15 cellular contexts compared by ENCODE assay signal in genomic region chr17:8744086-8744781, GRCh38. TPM values are rescaled to one million over a fixed set of nuclear protein-coding genes. Genes with fewer than 3 reads are reported as not detected.
DNase-seq lines count a peak whose midpoint lies in the region; ATAC-seq and TF ChIP-seq lines count a peak whose summit lies in the region.
"Had no signal": no experiment of that assay in that cellular context is flagged by ENCODE, and none has a peak within 500 bp of the region (broad histone marks: within the 10 kb centered on the region; RNA-seq: fewer than 3 reads in every experiment).

No MANE protein-coding gene starts in this region.

- intact Hi-C loops in cardiac septum (cut with DNase I): loop anchor here (2.0 to 10.0 kb wide), 2 partner anchors 333 to 359 kb away; partner anchors contain the start of gene RPL26
- intact Hi-C loops in heart right ventricle (cut with DNase I): loop anchor here in 5 of 10 donors (5.0 to 10.0 kb wide), 5 partner anchors 109 to 489 kb away; partner anchors contain the start of gene MYH10 (in 1 of the 5)

- H3K4me1 ChIP-seq in heart right ventricle: peaks cover 0 to 14% (median 5%) of the 10 kb centered on the region in 9 donors

- no peak for ATAC-seq in heart right ventricle
- ATAC-seq in naive B cell (ENCODE audit: low read depth in 2 of 2): no peak
- no peak for ATAC-seq in HG02763 (IDR thresholded peaks at IDR 0.05; ENCODE audit: unreplicated experiment)

- H3K27me3 Mint-ChIP-seq in naive B cell: no peaks in the 10 kb centered on the region

- DNase-seq in cardiac septum (ENCODE audit: low spot score) (peak; percentile 67), heart right ventricle (no peak), naive B cell (no peak), HCEC 1CT (no peak), NAMALWA (ENCODE audit: low spot score) (no peak)
- peak; percentile 51 for DNase-seq in activated CD8-positive, alpha-beta memory T cell treated with anti-CD3 and anti-CD28 coated beads, Interleukin-2, amount 50 U/mL, for 48 hours
- no peak for DNase-seq in activated effector memory CD4-positive, alpha-beta T cell treated with Interleukin-2 at 50 U/mL for 16 hours
- DNase-seq: DMS79, IMR-90, left ventricle myocardium inferior, NCI-H1105, SIG-M5, stomach had no signal

- peaks cover 0 to 2% (median 0%) of the 10 kb centered on the region in 7 donors for H3K9me3 Mint-ChIP-seq in naive B cell

- 60 to 62% methylated on average over 14 of the region's 14 CpGs for WGBS in heart right ventricle, 2 donors

- H3K9me3 ChIP-seq in heart right ventricle: no peaks in the 10 kb centered on the region
- H3K9me3 ChIP-seq: left ventricle myocardium inferior, stomach had no signal

- no peak overlapping the region for H3K27ac ChIP-seq in heart right ventricle

- peak overlapping the region; percentile 53 to 93 (median 73) for H3K4me3 Mint-ChIP-seq in naive B cell

- H3K4me1 Mint-ChIP-seq in naive B cell: peaks cover 32 to 35% (median 32%) of the 10 kb centered on the region in 3 donors

- peaks cover 0 to 4% (median 0%) of the 10 kb centered on the region in 7 donors for H3K27me3 ChIP-seq in heart right ventricle

- peak overlapping the region in 5 of 6 donors; percentile 33 to 93 (median 78) for H3K27ac Mint-ChIP-seq in naive B cell

- no peaks in the 10 kb centered on the region for H3K36me3 ChIP-seq in heart right ventricle
- H3K36me3 ChIP-seq: left ventricle myocardium inferior, stomach had no signal

- H3K4me3 ChIP-seq in heart right ventricle: no peak overlapping the region

- H3K36me3 Mint-ChIP-seq in naive B cell: no peaks in the 10 kb centered on the region

- TF ChIP-seq CTCF in heart right ventricle (IDR thresholded peaks at IDR 0.05): no peak

RNA-seq across cellular contexts. Expression of gene CCDC42, which starts 0.4 kb away (rescaled TPM):
- not detected for total RNA-seq in cardiac septum
- total RNA-seq in heart right ventricle: under 1 TPM in 1 of 10 donors, not detected in 9; 0.30 TPM
- polyA plus RNA-seq in heart right ventricle: not detected
- polyA plus RNA-seq in naive B cell (ENCODE audit: low read depth in 6 of 6): under 1 TPM in 1 of 6 donors, not detected in 5; 0.34 TPM
- total RNA-seq: fibroblast of villous mesenchyme, IMR-90, left ventricle myocardium inferior, stomach had no signal
- polyA plus RNA-seq: IMR-90, stomach had no signal

RNA-seq across cellular contexts. Expression of gene SPDYE4, which starts 14.1 kb away (rescaled TPM):
- total RNA-seq in cardiac septum (not detected), heart right ventricle (not detected)
- polyA plus RNA-seq in heart right ventricle (not detected), naive B cell (ENCODE audit: low read depth in 6 of 6) (not detected)
- total RNA-seq: fibroblast of villous mesenchyme, IMR-90, left ventricle myocardium inferior, stomach had no signal
- polyA plus RNA-seq: IMR-90, stomach had no signal

RNA-seq across cellular contexts. Expression of gene MFSD6L, which starts 54.9 kb away (rescaled TPM):
- total RNA-seq in cardiac septum (not detected), heart right ventricle (under 1 TPM in 3 of 10 donors, not detected in 7; 0.14 to 0.28 (median 0.19) TPM)
- polyA plus RNA-seq in heart right ventricle (under 1 TPM; 0.03 to 0.15 TPM), naive B cell (ENCODE audit: low read depth in 6 of 6) (not detected)
- total RNA-seq: fibroblast of villous mesenchyme, IMR-90, left ventricle myocardium inferior had no signal
- polyA plus RNA-seq: IMR-90 had no signal

Comparison
In these comparisons a context has a peak if more than half of its experiments do, and no peak if none do; other contexts are left out.
1. DNase-seq: peak in cardiac septum (single experiment) and activated CD8-positive, alpha-beta memory T cell treated with anti-CD3 and anti-CD28 coated beads, Interleukin-2, amount 50 U/mL, for 48 hours (single experiment); none in heart right ventricle (0 of 2), naive B cell (single experiment), HCEC 1CT (single experiment), activated effector memory CD4-positive, alpha-beta T cell treated with Interleukin-2 at 50 U/mL for 16 hours (single experiment) and NAMALWA (single experiment).